Comparison of ENCODE assay signal across 14 cellular contexts in genomic region chr2:235501663-235502009, GRCh38. TPM values are rescaled to one million over a fixed set of nuclear protein-coding genes. Genes with fewer than 3 reads are reported as not detected.
DNase-seq lines count a peak whose midpoint lies in the region; ATAC-seq and TF ChIP-seq lines count a peak whose summit lies in the region.
"Had no signal": no experiment of that assay in that cellular context is flagged by ENCODE, and none has a peak within 500 bp of the region (broad histone marks: within the 10 kb centered on the region; RNA-seq: fewer than 3 reads in every experiment).

No MANE protein-coding gene starts in this region.

- H3K9me3 ChIP-seq in hepatocyte (ENCODE audit: low read depth), result no peaks in the 10 kb centered on the region
- H3K9me3 ChIP-seq: gastroesophageal sphincter, upper lobe of left lung had no signal

- H2AFZ ChIP-seq in hepatocyte, result no peak overlapping the region

- no peak for DNase-seq in stimulated activated naive CD8-positive, alpha-beta T cell treated with anti-CD3 and anti-CD28 coated beads, Interleukin-15, Interleukin-2, amounts not matched to agents 100 U/mL and 50 U/mL, for 24 hours
- no peak for DNase-seq in RWPE1 (ENCODE audit: low spot score)
- DNase-seq in hepatocyte (ENCODE audit: low spot score), result no peak
- no peak for DNase-seq in SKM-1 (lab: John Stamatoyannopoulos, UW; ENCODE audit: unreplicated experiment)
- no peak for DNase-seq in A172 (ENCODE audit: low spot score)
- DNase-seq: CD4-positive, alpha-beta memory T cell; naive B cell; NCI-H1105; stimulated activated CD4-positive, alpha-beta T cell treated with anti-CD3 and anti-CD28 coated beads, Interleukin-4, amount 100 ng/mL, for 1 hour; upper lobe of left lung had no signal

- POLR2A ChIA-PET in RWPE1 (lab: Yijun Ruan, JAX; ENCODE audit: low non-redundant PET), result no interaction called here

- H3K27ac ChIP-seq in RWPE1, result peak overlapping the region; percentile 5; the same call in 1 of the 2 replicates
- no peak overlapping the region for H3K27ac ChIP-seq in hepatocyte
- H3K27ac ChIP-seq: gastroesophageal sphincter had no signal

- no peaks in the 10 kb centered on the region for H3K9me2 ChIP-seq in hepatocyte (replicated peaks; ENCODE audit: insufficient read depth)

- TF ChIP-seq POLR2A in GM18505 (IDR thresholded peaks at IDR 0.05; ENCODE audit: borderline replicate concordance, extremely low read depth, insufficient read depth, insufficient read length), result no peak

- H3K4me2 ChIP-seq in hepatocyte, result peak overlapping the region; percentile 60

- H3K36me3 Mint-ChIP-seq in stimulated activated naive CD8-positive, alpha-beta T cell treated with anti-CD3 and anti-CD28 coated beads, Interleukin-15, Interleukin-2, amounts not matched to agents 100 ng/mL and 50 ng/mL, for 24 hours (ENCODE audit: low read depth), result no peaks in the 10 kb centered on the region
- H3K36me3 Mint-ChIP-seq: CD4-positive, alpha-beta memory T cell; naive B cell had no signal

- CTCF ChIA-PET in RWPE1 (lab: Yijun Ruan, JAX), result interaction anchor here (0.5 kb wide), 2 partner anchors 38 to 368 kb away, joined by 3 read pairs; no protein-coding TSS in a partner anchor

- no peaks in the 10 kb centered on the region for H3K36me3 ChIP-seq in hepatocyte (replicated peaks; ENCODE audit: insufficient read depth, low read depth)
- H3K36me3 ChIP-seq: gastroesophageal sphincter, upper lobe of left lung had no signal

- ATAC-seq in stimulated activated naive CD8-positive, alpha-beta T cell treated with anti-CD3 and anti-CD28 coated beads, Interleukin-15, Interleukin-2, amounts not matched to agents 100 U/mL and 50 U/mL, for 24 hours, result no peak
- no peak for ATAC-seq in GM18505 (IDR thresholded peaks at IDR 0.05; ENCODE audit: unreplicated experiment)
- no peak for ATAC-seq in GM21528 (IDR thresholded peaks at IDR 0.05; ENCODE audit: low FRiP score, unreplicated experiment)
- ATAC-seq: gastroesophageal sphincter had no signal

- no peak overlapping the region for H3K4me3 ChIP-seq in hepatocyte

- no peak overlapping the region for H3K27ac Mint-ChIP-seq in stimulated activated naive CD8-positive, alpha-beta T cell treated with anti-CD3 and anti-CD28 coated beads, Interleukin-15, Interleukin-2, amounts not matched to agents 100 ng/mL and 50 ng/mL, for 24 hours
- H3K27ac Mint-ChIP-seq: CD4-positive, alpha-beta memory T cell; naive B cell had no signal

- peaks cover 16% of the 10 kb centered on the region for H3K4me1 Mint-ChIP-seq in stimulated activated naive CD8-positive, alpha-beta T cell treated with anti-CD3 and anti-CD28 coated beads, Interleukin-15, Interleukin-2, amounts not matched to agents 100 ng/mL and 50 ng/mL, for 24 hours (ENCODE audit: low read depth)
- H3K4me1 Mint-ChIP-seq: naive B cell had no signal

- peaks cover 97% of the 10 kb centered on the region for H3K79me2 ChIP-seq in hepatocyte

- WGBS in hepatocyte (ENCODE audit: low lambda C conversion rate, missing lambda C conversion rate), result 46% methylated on average over 6 of the region's 6 CpGs

- H3K9me3 Mint-ChIP-seq in stimulated activated naive CD8-positive, alpha-beta T cell treated with anti-CD3 and anti-CD28 coated beads, Interleukin-15, Interleukin-2, amounts not matched to agents 100 ng/mL and 50 ng/mL, for 24 hours, result no peaks in the 10 kb centered on the region
- H3K9me3 Mint-ChIP-seq: CD4-positive, alpha-beta memory T cell had no signal

- H4K20me1 ChIP-seq in hepatocyte (ENCODE audit: insufficient read depth, poor library complexity, severe bottlenecking), result peaks cover 67% of the 10 kb centered on the region

- H3K4me3 Mint-ChIP-seq in stimulated activated naive CD8-positive, alpha-beta T cell treated with anti-CD3 and anti-CD28 coated beads, Interleukin-15, Interleukin-2, amounts not matched to agents 100 ng/mL and 50 ng/mL, for 24 hours, result peak overlapping the region; percentile 2
- H3K4me3 Mint-ChIP-seq: naive B cell had no signal

- no peak for TF ChIP-seq CTCF in RWPE1 (conservative IDR thresholded peaks at IDR 0.05; ENCODE audit: low read depth)
- TF ChIP-seq CTCF in hepatocyte (IDR thresholded peaks at IDR 0.05; ENCODE audit: poor library complexity), result no peak

- H3K27me3 ChIP-seq in hepatocyte, result no peaks in the 10 kb centered on the region
- H3K27me3 ChIP-seq: gastroesophageal sphincter, upper lobe of left lung had no signal

- H3K27me3 Mint-ChIP-seq in stimulated activated naive CD8-positive, alpha-beta T cell treated with anti-CD3 and anti-CD28 coated beads, Interleukin-15, Interleukin-2, amounts not matched to agents 100 ng/mL and 50 ng/mL, for 24 hours, result peaks cover 72% of the 10 kb centered on the region

- peaks cover 29% of the 10 kb centered on the region for H3K4me1 ChIP-seq in hepatocyte (ENCODE audit: insufficient read depth)

RNA-seq across cellular contexts. Expression of gene AGAP1, which starts 7.8 kb away (rescaled TPM):
- total RNA-seq in hepatocyte, result 19.2 and 20.0 TPM in 2 replicates
- 7.9 and 12.1 TPM in 2 replicates for polyA plus RNA-seq in hepatocyte
- total RNA-seq in A172 (2014; rRNA removed; shearing (Covaris generic)), result 13.9 and 14.7 TPM in 2 replicates
